In genomic region chr6:160258346-160259142, GRCh38 we compare ENCODE assay signal across 20 cellular contexts. TPM values are rescaled to one million over a fixed set of nuclear protein-coding genes. Genes with fewer than 3 reads are reported as not detected.
DNase-seq lines count a peak whose midpoint lies in the region; ATAC-seq and TF ChIP-seq lines count a peak whose summit lies in the region.
"Had no signal": no experiment of that assay in that cellular context is flagged by ENCODE, and none has a peak within 500 bp of the region (broad histone marks: within the 10 kb centered on the region; RNA-seq: fewer than 3 reads in every experiment).

SLC22A2 (minus strand) TSS chr6:160258821; CDS start chr6:160258757, 64 bp downstream.

- CTCF ChIA-PET in WTC11 (lab: Charles Lee), result no interaction called here

- H3F3A ChIP-seq in GM23338 (replicated peaks; ENCODE audit: low read depth), result no peaks in the 10 kb centered on the region
- peaks cover 12% of the 10 kb centered on the region for H3F3A ChIP-seq in smooth muscle cell (ENCODE audit: low read depth)

- H3K27me3 ChIP-seq in GM23338 (ENCODE audit: insufficient read depth), result no peaks in the 10 kb centered on the region
- no peaks in the 10 kb centered on the region for H3K27me3 ChIP-seq in smooth muscle cell (ENCODE audit: low read depth)
- H3K27me3 ChIP-seq: breast epithelium, colonic mucosa had no signal

- H2AFZ ChIP-seq in GM23338, result peak within 1 kb of the TSS; percentile 53
- peak within 1 kb of the TSS; percentile 92 for H2AFZ ChIP-seq in smooth muscle cell (ENCODE audit: low read depth)

- H3K4me1 Mint-ChIP-seq in GM23338 (peaks cover 44% of the 10 kb centered on the region), WTC11 (peaks cover 57% of the 10 kb centered on the region), immature natural killer cell (no peaks in the 10 kb centered on the region)

- H3K4me2 ChIP-seq in GM23338, result peak within 1 kb of the TSS; percentile 27
- peak within 1 kb of the TSS; percentile 67 for H3K4me2 ChIP-seq in smooth muscle cell

- WGBS in mesodermal cell (ENCODE audit: insufficient coverage in 2 of 2), 2 experiments, result 92% methylated on average over 43 of the region's 43 CpGs
- 86% methylated on average over 43 of the region's 43 CpGs for WGBS in smooth muscle cell (ENCODE audit: low lambda C conversion rate)

- H3K4me3 ChIP-seq in GM23338 (no peak within 1 kb of the TSS), mesodermal cell (ENCODE audit: extremely low read depth, insufficient read depth, low read length, poor library complexity, severe bottlenecking) (no peak within 1 kb of the TSS), smooth muscle cell (no peak within 1 kb of the TSS)
- H3K4me3 ChIP-seq: breast epithelium, colonic mucosa, mucosa of descending colon, SK-N-MC had no signal

- no peak within 1 kb of the TSS for H3K27ac ChIP-seq in GM23338 (ENCODE audit: low read depth)
- peak within 1 kb of the TSS; percentile 83 for H3K27ac ChIP-seq in mesodermal cell (ENCODE audit: low read depth, low read length, severe bottlenecking)
- H3K27ac ChIP-seq in smooth muscle cell (ENCODE audit: low read depth), result peak within 1 kb of the TSS; percentile 86
- H3K27ac ChIP-seq: breast epithelium, colonic mucosa, SK-N-MC had no signal

- no peak within 1 kb of the TSS; the same call in 1 of the 2 replicates for H3K27ac Mint-ChIP-seq in GM23338
- H3K27ac Mint-ChIP-seq in WTC11, result peak within 1 kb of the TSS; percentile 17; the same call in 1 of the 2 replicates
- H3K27ac Mint-ChIP-seq in immature natural killer cell, result no peak within 1 kb of the TSS
- H3K27ac Mint-ChIP-seq: CD8-positive, alpha-beta T cell had no signal

- no peak for ATAC-seq in GM23338
- no peak for ATAC-seq in WTC11
- ATAC-seq: CD8-positive, alpha-beta T cell; mucosa of descending colon had no signal

- H3K36me3 Mint-ChIP-seq in GM23338 (ENCODE audit: low read depth), result no peaks in the 10 kb centered on the region
- H3K36me3 Mint-ChIP-seq in WTC11, result no peaks in the 10 kb centered on the region
- no peaks in the 10 kb centered on the region for H3K36me3 Mint-ChIP-seq in immature natural killer cell
- H3K36me3 Mint-ChIP-seq: CD8-positive, alpha-beta T cell had no signal

- TF ChIP-seq CTCF in GM23338 (conservative IDR thresholded peaks at IDR 0.05; ENCODE audit: low read depth in 2 of 2) (no peak), WTC11 (IDR thresholded peaks at IDR 0.05) (no peak), smooth muscle cell (IDR thresholded peaks at IDR 0.05; ENCODE audit: borderline replicate concordance, insufficient read depth, poor library complexity, severe bottlenecking) (no peak)

- H3K36me3 ChIP-seq in GM23338 (ENCODE audit: insufficient read depth) (no peaks in the 10 kb centered on the region), mesodermal cell (ENCODE audit: control insufficient read depth, insufficient read depth, low read length) (no peaks in the 10 kb centered on the region), smooth muscle cell (ENCODE audit: low read depth) (no peaks in the 10 kb centered on the region)
- H3K36me3 ChIP-seq: breast epithelium, colonic mucosa had no signal

- no peaks in the 10 kb centered on the region for H3K9me2 ChIP-seq in GM23338 (ENCODE audit: insufficient read depth)

- H3K9me3 Mint-ChIP-seq in GM23338 (no peaks in the 10 kb centered on the region), WTC11 (no peaks in the 10 kb centered on the region), immature natural killer cell (no peaks in the 10 kb centered on the region)
- H3K9me3 Mint-ChIP-seq: CD8-positive, alpha-beta T cell had no signal

- H3K4me3 Mint-ChIP-seq in GM23338 (no peak within 1 kb of the TSS), WTC11 (no peak within 1 kb of the TSS), immature natural killer cell (no peak within 1 kb of the TSS)
- H3K4me3 Mint-ChIP-seq: CD8-positive, alpha-beta T cell had no signal

- H3K79me2 ChIP-seq in GM23338 (replicated peaks; ENCODE audit: insufficient read depth) (no peaks in the 10 kb centered on the region), smooth muscle cell (ENCODE audit: low read depth) (peaks cover 14% of the 10 kb centered on the region)

- no peaks in the 10 kb centered on the region for H4K20me1 ChIP-seq in GM23338 (replicated peaks; ENCODE audit: insufficient read depth)
- no peaks in the 10 kb centered on the region for H4K20me1 ChIP-seq in smooth muscle cell (ENCODE audit: low read depth)

- H3K9ac ChIP-seq in smooth muscle cell (ENCODE audit: low read depth), result peak within 1 kb of the TSS; percentile 36

- DNase-seq in GM23338 (ENCODE audit: low spot score), result no peak
- no peak for DNase-seq in WTC11 (ENCODE audit: low spot score)
- DNase-seq in smooth muscle cell (lab: John Stamatoyannopoulos, UW; ENCODE audit: unreplicated experiment), result no peak
- no peak for DNase-seq in SKM-1 treated with dmso at 0.1 percent for 144 hours (lab: John Stamatoyannopoulos, UW; ENCODE audit: unreplicated experiment)
- DNase-seq in NCI-H1092 (lab: John Stamatoyannopoulos, UW), result no peak
- DNase-seq in immature natural killer cell, result no peak
- DNase-seq: activated CD8-positive, alpha-beta memory T cell treated with anti-CD3 and anti-CD28 coated beads, Interleukin-2, amount 50 U/mL, for 4 hours; CD8-positive, alpha-beta T cell; colonic mucosa; HCEC 1CT; KG1; mucosa of descending colon; NCI-H146; NCI-H524 had no signal

- H3K27me3 Mint-ChIP-seq in GM23338 (ENCODE audit: insufficient read depth, low read depth, poor library complexity) (peaks cover 9% of the 10 kb centered on the region), WTC11 (ENCODE audit: low read depth) (peaks cover 11% of the 10 kb centered on the region; the same call in 1 of the 2 replicates), immature natural killer cell (ENCODE audit: low read depth in 3 of 3) (peaks cover 5 to 8% (median 5%) of the 10 kb centered on the region in 3 donors)

- no peaks in the 10 kb centered on the region for H3K9me3 ChIP-seq in mesodermal cell (ENCODE audit: control insufficient read depth, low read length)
- H3K9me3 ChIP-seq in smooth muscle cell (replicated peaks; ENCODE audit: low read depth), result no peaks in the 10 kb centered on the region
- H3K9me3 ChIP-seq: breast epithelium, colonic mucosa, mucosa of descending colon had no signal

- POLR2A ChIA-PET in WTC11 (lab: Charles Lee), result no interaction called here

- H3K4me1 ChIP-seq in GM23338 (ENCODE audit: insufficient read depth), result peaks cover 20% of the 10 kb centered on the region
- H3K4me1 ChIP-seq in mesodermal cell (ENCODE audit: control insufficient read depth, insufficient read depth, low read length, poor library complexity, severe bottlenecking), result peaks cover 19% of the 10 kb centered on the region
- peaks cover 16% of the 10 kb centered on the region for H3K4me1 ChIP-seq in smooth muscle cell (ENCODE audit: low read depth)
- H3K4me1 ChIP-seq: breast epithelium had no signal

TF ChIP-seq in GM23338, 12 proteins besides CTCF, POLR2A, EP300 and RAD21 (continues in another document):
- TF ChIP-seq CREB1 (CRISPR knock-in tag; IDR thresholded peaks at IDR 0.05; ENCODE audit: low read depth) (no peak), EZH2 (IDR thresholded peaks at IDR 0.05; ENCODE audit: low read depth, unreplicated experiment) (no peak), NANOG (IDR thresholded peaks at IDR 0.05; ENCODE audit: borderline replicate concordance) (no peak), POLR2AphosphoS5 (IDR thresholded peaks at IDR 0.05; ENCODE audit: low read depth) (no peak), STAT1 (IDR thresholded peaks at IDR 0.05; ENCODE audit: unreplicated experiment) (no peak)

TF ChIP-seq in WTC11, 78 proteins besides CTCF, POLR2A, EP300 and RAD21:
- TF ChIP-seq CREB1 (CRISPR knock-in tag; IDR thresholded peaks at IDR 0.05), result no peak
- 0 out of 2 replicates have a peak, but pooled peaks have one; percentile 29 for TF ChIP-seq NR3C1 (CRISPR knock-in tag; conservative IDR thresholded peaks at IDR 0.05; ENCODE audit: low read depth)

RNA-seq across cellular contexts. Expression of gene SLC22A2, which starts in this region (rescaled TPM):
- 0.35 and 1.1 TPM in 2 replicates for total RNA-seq in GM23338 (2014; rRNA removed; shearing (Covaris generic))
- polyA plus RNA-seq in GM23338 (2016; fragmentation: Nextera tagmentation; extraction: Ambion mirVana), result 0.94 and 1.4 TPM in 2 replicates
- 0.44 to 0.96 TPM (median 0.78 TPM) in 3 replicates for total RNA-seq in WTC11 (2021)
- polyA plus RNA-seq in mesodermal cell (2013, experiment 1 of 2), result 0.52 TPM
- 0.86 TPM for polyA plus RNA-seq in mesodermal cell (2013, experiment 2 of 2)
- 3.5 and 7.0 TPM in 2 replicates for total RNA-seq in smooth muscle cell
- 5.8 and 7.0 TPM in 2 replicates for polyA plus RNA-seq in smooth muscle cell
- polyA plus RNA-seq in immature natural killer cell, result not detected
- total RNA-seq: breast epithelium; CD8-positive, alpha-beta T cell; colonic mucosa; HT-29; RPMI7951; urinary bladder had no signal
